8 cellular contexts compared by ENCODE assay signal in the genomic region with DNA sequence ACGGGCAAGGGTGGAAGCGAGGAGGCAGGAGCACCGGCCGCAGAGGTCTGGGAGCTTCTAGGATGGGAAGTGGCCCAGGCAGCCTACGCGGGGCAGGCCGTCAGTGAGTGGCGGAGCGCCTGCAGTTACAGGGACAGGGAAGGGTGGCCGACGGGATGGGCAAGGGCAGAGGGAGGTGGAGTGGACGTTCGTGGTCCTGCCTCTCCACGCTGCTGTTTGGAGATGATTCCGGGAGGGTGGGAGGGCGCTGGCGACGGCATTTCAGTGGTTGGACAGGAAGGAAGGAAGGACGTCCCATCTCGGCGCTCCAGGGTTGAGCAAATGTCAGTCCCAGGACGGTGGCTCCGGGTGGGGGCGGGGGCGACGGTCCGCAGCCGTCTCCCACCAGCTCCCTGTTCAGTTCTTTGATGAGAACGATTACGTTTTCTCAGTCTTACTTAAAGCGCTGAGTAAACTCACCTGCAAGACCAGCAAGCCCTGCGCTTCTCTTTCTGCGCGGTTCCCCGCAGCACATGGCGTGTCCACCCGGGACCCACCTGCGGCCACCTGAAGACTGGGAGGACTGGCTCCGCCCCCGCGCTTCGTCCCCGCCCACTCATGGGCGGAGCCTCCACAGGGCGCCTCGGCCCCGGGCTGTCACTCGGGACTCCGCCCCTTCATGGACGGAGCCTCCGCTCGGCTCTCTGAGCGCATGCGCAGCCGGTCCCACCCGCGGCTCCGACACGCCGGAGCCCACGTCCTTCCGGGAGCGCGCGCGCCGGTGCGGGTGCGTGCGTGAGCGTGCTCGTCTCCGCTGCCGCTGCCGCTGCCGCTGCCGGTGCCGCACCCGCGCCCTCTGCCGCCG. TPM values are rescaled to one million over a fixed set of nuclear protein-coding genes. Genes with fewer than 3 reads are reported as not detected.
DNase-seq lines count a peak whose midpoint lies in the region; ATAC-seq and TF ChIP-seq lines count a peak whose summit lies in the region.

A gene with protein sequence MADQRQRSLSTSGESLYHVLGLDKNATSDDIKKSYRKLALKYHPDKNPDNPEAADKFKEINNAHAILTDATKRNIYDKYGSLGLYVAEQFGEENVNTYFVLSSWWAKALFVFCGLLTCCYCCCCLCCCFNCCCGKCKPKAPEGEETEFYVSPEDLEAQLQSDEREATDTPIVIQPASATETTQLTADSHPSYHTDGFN (plus strand): TSS at position 769 of the 844 bp plus-strand sequence. CDS start 33,220 bp downstream, outside the sequence.

- H3K9ac ChIP-seq in fibroblast of lung (ENCODE audit: insufficient read depth, low read length) = peak within 1 kb of the TSS; percentile 51

- 0 out of 2 replicates have a peak, but pooled peaks have one; percentile 10 for TF ChIP-seq CTCF in LNCaP clone FGC (IDR thresholded peaks at IDR 0.05; ENCODE audit: control insufficient read depth, extremely low read depth, insufficient read depth)
- no peak for TF ChIP-seq CTCF in RWPE1 (conservative IDR thresholded peaks at IDR 0.05; ENCODE audit: low read depth)
- no peak for TF ChIP-seq CTCF in fibroblast of lung (conservative IDR thresholded peaks at IDR 0.05 in 1 of 2, IDR thresholded peaks at IDR 0.05 in 1 of 2; ENCODE audit: low read depth in 1 of 2, low read length in 2 of 2)

- H3K79me2 ChIP-seq in fibroblast of lung (ENCODE audit: control insufficient read depth, insufficient read depth, low read length) = peaks cover 38% of the 10 kb centered on the region

- peaks cover 4% of the 10 kb centered on the region for H3K4me1 ChIP-seq in fibroblast of lung (ENCODE audit: control insufficient read depth, extremely low read depth, insufficient read depth, low read length)

- H3K4me2 ChIP-seq in fibroblast of lung (ENCODE audit: extremely low read depth, insufficient read depth, low read length) = peak within 1 kb of the TSS; percentile 97

- H3K4me3 ChIP-seq in LNCaP clone FGC (ENCODE audit: low read depth, low read length) = peak within 1 kb of the TSS; percentile 64
- peak within 1 kb of the TSS; percentile 64 to 94 (median 72) for H3K4me3 ChIP-seq in fibroblast of lung (replicated peaks in 1 of 4; ENCODE audit: control extremely low read depth in 1 of 4, insufficient read depth in 1 of 4, low read depth in 3 of 4, low read length in 4 of 4)

- peak within 1 kb of the TSS; percentile 94 for H3K27ac Mint-ChIP-seq in activated T-helper 2 cell treated with anti-CD3 and anti-CD28 coated beads, Interferon-gamma antibody, Interleukin-2, Interleukin-4, amounts not matched to agents 10 μg/mL and 5 μg/mL and 100 μg/mL, durations not matched to agents 14 hours and 24 hours and 36 hours
- peak within 1 kb of the TSS; percentile 89 to 99 (median 96) for H3K27ac Mint-ChIP-seq in naive thymus-derived CD8-positive, alpha-beta T cell
- H3K27ac Mint-ChIP-seq in stimulated activated memory B cell treated with anti-CD40 and anti-IgM and Interleukin-4, amounts not matched to agents 10 μg/mL and 1 μg/mL and 100 μg/mL, for 72 hours = peak within 1 kb of the TSS; percentile 91

- ATAC-seq in naive thymus-derived CD8-positive, alpha-beta T cell = peak; percentile 81 to 82
- peak; percentile 94 for ATAC-seq in stimulated activated memory B cell treated with anti-CD40 and anti-IgM and Interleukin-4, amounts not matched to agents 10 μg/mL and 1 μg/mL and 100 μg/mL, for 72 hours

- H3K4me1 Mint-ChIP-seq in activated T-helper 2 cell treated with anti-CD3 and anti-CD28 coated beads, Interferon-gamma antibody, Interleukin-2, Interleukin-4, amounts not matched to agents 10 μg/mL and 5 μg/mL and 100 μg/mL, durations not matched to agents 14 hours and 24 hours and 36 hours (ENCODE audit: low read depth) = peaks cover 36% of the 10 kb centered on the region
- peaks cover 29 to 47% (median 43%) of the 10 kb centered on the region in 4 donors for H3K4me1 Mint-ChIP-seq in naive thymus-derived CD8-positive, alpha-beta T cell
- H3K4me1 Mint-ChIP-seq in stimulated activated memory B cell treated with anti-CD40 and anti-IgM and Interleukin-4, amounts not matched to agents 10 μg/mL and 1 μg/mL and 100 μg/mL, for 72 hours = peaks cover 47% of the 10 kb centered on the region

- H3K9me3 ChIP-seq in fibroblast of lung (ENCODE audit: control insufficient read depth, insufficient read depth, low read depth, low read length) = no peaks in the 10 kb centered on the region

- H2AFZ ChIP-seq in fibroblast of lung (ENCODE audit: low read length) = peak within 1 kb of the TSS; percentile 8

- H3K27ac ChIP-seq in RWPE1 (peak within 1 kb of the TSS; percentile 90), fibroblast of lung (ENCODE audit: insufficient read depth, low read length) (peak within 1 kb of the TSS; percentile 73)

- POLR2A ChIA-PET in RWPE1 (lab: Yijun Ruan, JAX; ENCODE audit: low non-redundant PET) = interaction anchor here (0.5 to 1.3 kb wide), 4 partner anchors 30 to 102 kb away, joined by 3 to 5 read pairs (median 3); a partner anchor contains a TSS
- POLR2A ChIA-PET in naive thymus-derived CD8-positive, alpha-beta T cell (lab: Charles Lee) = interaction anchor here (1.1 to 2.2 kb wide), 4 partner anchors 31 to 79 kb away, joined by 3 to 8 read pairs (median 4); no protein-coding TSS in a partner anchor

- no peaks in the 10 kb centered on the region for H3K27me3 ChIP-seq in fibroblast of lung (ENCODE audit: control insufficient read depth, insufficient read depth, low read length)

- intact Hi-C loops in activated T-helper 2 cell treated with anti-CD3 and anti-CD28 coated beads, Interferon-gamma antibody, Interleukin-2, Interleukin-4, amounts not matched to agents 10 μg/mL and 5 μg/mL and 100 μg/mL, durations not matched to agents 14 hours and 24 hours and 36 hours (cut with micrococcal nuclease) = loop anchor here (2.0 to 10.0 kb wide), 2 partner anchors 30 to 140 kb away; a partner anchor contains a TSS

- peak within 1 kb of the TSS; percentile 97 for H3K4me3 Mint-ChIP-seq in activated T-helper 2 cell treated with anti-CD3 and anti-CD28 coated beads, Interferon-gamma antibody, Interleukin-2, Interleukin-4, amounts not matched to agents 10 μg/mL and 5 μg/mL and 100 μg/mL, durations not matched to agents 14 hours and 24 hours and 36 hours (ENCODE audit: low read depth)
- peak within 1 kb of the TSS; percentile 86 to 98 (median 92) for H3K4me3 Mint-ChIP-seq in naive thymus-derived CD8-positive, alpha-beta T cell
- H3K4me3 Mint-ChIP-seq in stimulated activated memory B cell treated with anti-CD40 and anti-IgM and Interleukin-4, amounts not matched to agents 10 μg/mL and 1 μg/mL and 100 μg/mL, for 72 hours = peak within 1 kb of the TSS; percentile 81

- no peaks in the 10 kb centered on the region for H3K27me3 Mint-ChIP-seq in activated T-helper 2 cell treated with anti-CD3 and anti-CD28 coated beads, Interferon-gamma antibody, Interleukin-2, Interleukin-4, amounts not matched to agents 10 μg/mL and 5 μg/mL and 100 μg/mL, durations not matched to agents 14 hours and 24 hours and 36 hours (ENCODE audit: low read depth)
- no peaks in the 10 kb centered on the region for H3K27me3 Mint-ChIP-seq in naive thymus-derived CD8-positive, alpha-beta T cell
- H3K27me3 Mint-ChIP-seq in stimulated activated memory B cell treated with anti-CD40 and anti-IgM and Interleukin-4, amounts not matched to agents 10 μg/mL and 1 μg/mL and 100 μg/mL, for 72 hours = no peaks in the 10 kb centered on the region

- H4K20me1 ChIP-seq in fibroblast of lung (ENCODE audit: control insufficient read depth, extremely low read depth, insufficient read depth, low read length) = peaks cover 3% of the 10 kb centered on the region

- DNase-seq in Daoy (ENCODE audit: low read depth) = peak; percentile 94
- DNase-seq in GOT3 (lab: John Stamatoyannopoulos, UW) = peak; percentile 84
- peak; percentile 81 for DNase-seq in LNCaP clone FGC (ENCODE audit: low read depth)
- peak; percentile 100 for DNase-seq in RWPE1 (ENCODE audit: low spot score)
- DNase-seq in activated T-helper 2 cell treated with anti-CD3 and anti-CD28 coated beads, Interferon-gamma antibody, Interleukin-2, Interleukin-4, amounts not matched to agents 10 μg/mL and 5 μg/mL and 100 μg/mL, durations not matched to agents 14 hours and 24 hours and 36 hours (ENCODE audit: low spot score) = peak; percentile 95
- DNase-seq in fibroblast of lung (ENCODE audit: low read depth in 2 of 2) = peak; percentile 79 to 91
- peak; percentile 93 to 98 (median 97) for DNase-seq in naive thymus-derived CD8-positive, alpha-beta T cell

- CTCF ChIA-PET in RWPE1 (lab: Yijun Ruan, JAX) = interaction anchor here (1.0 to 1.3 kb wide), 3 partner anchors 79 to 144 kb away, joined by 3 to 6 read pairs (median 3); no protein-coding TSS in a partner anchor

- H3K9me3 Mint-ChIP-seq in activated T-helper 2 cell treated with anti-CD3 and anti-CD28 coated beads, Interferon-gamma antibody, Interleukin-2, Interleukin-4, amounts not matched to agents 10 μg/mL and 5 μg/mL and 100 μg/mL, durations not matched to agents 14 hours and 24 hours and 36 hours = no peaks in the 10 kb centered on the region
- no peaks in the 10 kb centered on the region for H3K9me3 Mint-ChIP-seq in naive thymus-derived CD8-positive, alpha-beta T cell
- no peaks in the 10 kb centered on the region for H3K9me3 Mint-ChIP-seq in stimulated activated memory B cell treated with anti-CD40 and anti-IgM and Interleukin-4, amounts not matched to agents 10 μg/mL and 1 μg/mL and 100 μg/mL, for 72 hours

- H3K36me3 Mint-ChIP-seq in activated T-helper 2 cell treated with anti-CD3 and anti-CD28 coated beads, Interferon-gamma antibody, Interleukin-2, Interleukin-4, amounts not matched to agents 10 μg/mL and 5 μg/mL and 100 μg/mL, durations not matched to agents 14 hours and 24 hours and 36 hours (ENCODE audit: low read depth) = peaks cover 36% of the 10 kb centered on the region
- H3K36me3 Mint-ChIP-seq in naive thymus-derived CD8-positive, alpha-beta T cell = peaks cover 0 to 24% (median 4%) of the 10 kb centered on the region in 3 donors
- peaks cover 18% of the 10 kb centered on the region for H3K36me3 Mint-ChIP-seq in stimulated activated memory B cell treated with anti-CD40 and anti-IgM and Interleukin-4, amounts not matched to agents 10 μg/mL and 1 μg/mL and 100 μg/mL, for 72 hours

- H3K36me3 ChIP-seq in fibroblast of lung (ENCODE audit: control insufficient read depth, insufficient read depth, low read length) = peaks cover 19% of the 10 kb centered on the region

RNA-seq across cellular contexts. Expression of the gene that starts here (rescaled TPM):
- total RNA-seq in Daoy (2014; rRNA removed; shearing (Covaris generic)) = 34.4 and 40.1 TPM in 2 replicates
- total RNA-seq in activated T-helper 2 cell treated with anti-CD3 and anti-CD28 coated beads, Interferon-gamma antibody, Interleukin-2, Interleukin-4, amounts not matched to agents 10 μg/mL and 5 μg/mL and 100 μg/mL, durations not matched to agents 14 hours and 24 hours and 36 hours = 38.1 and 40.0 TPM in 2 replicates
- total RNA-seq in fibroblast of lung = 35.7 and 48.9 TPM in 2 replicates
- 29.2 and 29.6 TPM in 2 replicates for polyA plus RNA-seq in fibroblast of lung
- polyA plus RNA-seq in fibroblast of lung (2012) = 36.3 and 40.0 TPM in 2 replicates
- polyA minus RNA-seq in fibroblast of lung (ENCODE audit: low replicate concordance) = 72.3 and 78.4 TPM in 2 replicates
- total RNA-seq in naive thymus-derived CD8-positive, alpha-beta T cell = 10 to 100 TPM; 51.8 to 52.9 TPM
- polyA plus RNA-seq in naive thymus-derived CD8-positive, alpha-beta T cell = 1 to 10 TPM; 4.7 to 7.1 (median 6.7) TPM

Comparison
In these comparisons a context has a peak if more than half of its experiments do, and no peak if none do; other contexts are left out.
1. Peak in every context shown above with its lines: DNase-seq, ATAC-seq, H3K4me3 ChIP-seq and H3K27ac ChIP-seq.